8 cellular contexts compared by ENCODE assay signal in the genomic region with DNA sequence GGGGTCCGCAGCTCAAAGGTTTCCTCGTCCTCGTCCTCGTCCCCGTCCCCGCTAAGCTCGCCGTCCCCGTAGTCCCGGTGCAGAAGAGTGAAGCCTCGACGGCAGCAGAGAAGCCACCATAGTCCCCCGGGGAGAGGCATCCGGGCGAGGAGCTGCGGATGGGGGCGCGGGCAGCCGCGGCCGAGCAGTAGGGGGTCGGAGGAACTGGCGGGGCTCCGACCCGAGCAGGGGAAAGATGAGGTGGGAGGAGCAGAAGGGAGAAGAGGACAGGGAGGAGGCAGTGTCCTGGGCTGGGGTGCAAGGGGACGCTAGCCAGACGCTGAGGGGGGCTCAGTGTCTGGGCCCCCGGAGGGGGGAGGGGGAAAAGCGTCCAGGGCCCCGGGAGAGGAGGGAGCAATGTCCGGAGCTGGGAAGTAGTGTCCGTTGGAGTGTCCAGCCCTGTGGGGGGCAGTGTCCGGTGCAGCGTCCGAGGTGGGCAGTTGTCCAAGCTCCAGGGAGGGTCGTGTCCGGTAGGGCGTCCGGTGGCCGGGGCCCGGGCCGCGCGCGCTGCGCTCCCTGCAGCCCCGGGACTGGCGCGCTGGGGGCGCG. TPM values are rescaled to one million over a fixed set of nuclear protein-coding genes. Genes with fewer than 3 reads are reported as not detected.
DNase-seq lines count a peak whose midpoint lies in the region; ATAC-seq and TF ChIP-seq lines count a peak whose summit lies in the region.

A gene with protein sequence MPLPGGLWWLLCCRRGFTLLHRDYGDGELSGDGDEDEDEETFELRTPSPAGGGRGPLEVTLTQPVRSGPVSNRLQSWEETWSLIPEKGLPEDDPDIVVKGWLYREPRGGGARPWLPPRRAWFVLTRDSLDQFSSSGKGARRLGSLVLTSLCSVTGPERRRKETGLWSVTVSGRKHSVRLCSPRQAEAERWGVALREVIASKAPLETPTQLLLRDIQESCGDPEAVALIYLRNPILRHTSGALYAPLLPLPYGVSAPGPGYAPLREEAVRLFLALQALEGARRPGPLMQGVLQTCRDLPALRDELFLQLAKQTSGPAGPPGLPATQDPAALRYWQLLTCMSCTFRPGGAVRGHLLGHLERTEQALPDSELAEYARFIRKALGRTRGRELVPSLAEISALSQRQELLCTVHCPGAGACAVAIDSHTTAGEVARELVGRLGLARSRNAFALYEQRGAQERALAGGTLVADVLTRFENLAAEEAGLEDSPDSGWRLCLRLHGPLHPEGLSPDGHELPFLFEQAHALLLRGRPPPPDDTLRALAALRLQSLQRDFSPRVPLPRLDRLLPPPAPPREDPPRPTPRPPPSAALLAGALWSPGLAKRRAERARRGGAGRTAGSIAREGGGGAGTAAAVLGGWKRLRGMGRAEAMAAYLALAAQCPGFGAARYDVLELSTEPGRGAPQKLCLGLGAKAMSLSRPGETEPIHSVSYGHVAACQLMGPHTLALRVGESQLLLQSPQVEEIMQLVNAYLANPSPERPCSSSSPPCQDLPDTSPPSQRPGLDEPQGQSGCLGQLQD (minus strand): TSS at position 571 of the 588 bp plus-strand sequence. CDS start 431 bp downstream, at position 140.

- peak; percentile 93 for TF ChIP-seq POLR2A in prostate gland (IDR thresholded peaks at IDR 0.05)

- intact Hi-C loops in Calu3 (cut with micrococcal nuclease; ENCODE audit: unreplicated experiment) (loop anchor here (5.0 to 10.0 kb wide), 3 partner anchors 69 to 99 kb away; a partner anchor contains a TSS), Right ventricle myocardium inferior (cut with DNase I) (no loop called here), prostate gland (cut with DNase I) (loop anchor here (5.0 to 10.0 kb wide), 2 partner anchors 69 to 252 kb away; a partner anchor contains a TSS)

- peak within 1 kb of the TSS; percentile 98 for H3K27ac ChIP-seq in prostate gland

- H3K36me3 Mint-ChIP-seq in Calu3 (ENCODE audit: insufficient read depth, unreplicated experiment), result peaks cover 71% of the 10 kb centered on the region
- H3K36me3 Mint-ChIP-seq in activated CD4-positive, alpha-beta memory T cell treated with anti-CD3 and anti-CD28 coated beads, Interleukin-2, amount 10 ng/mL, durations not matched to agents 7 days and 5 days (ENCODE audit: low read depth), result no peaks in the 10 kb centered on the region

- no TSS peak for BruUV-seq in Calu3 (replicated peaks; lab: Mats Ljungman, UMichigan)

- H3K27me3 Mint-ChIP-seq in Calu3 (ENCODE audit: unreplicated experiment), result peaks cover 5% of the 10 kb centered on the region
- H3K27me3 Mint-ChIP-seq in activated CD4-positive, alpha-beta memory T cell treated with anti-CD3 and anti-CD28 coated beads, Interleukin-2, amount 10 ng/mL, durations not matched to agents 7 days and 5 days, result peaks cover 45% of the 10 kb centered on the region

- H3K4me1 Mint-ChIP-seq in Calu3 (ENCODE audit: low read depth, unreplicated experiment), result peaks cover 41% of the 10 kb centered on the region
- H3K4me1 Mint-ChIP-seq in activated CD4-positive, alpha-beta memory T cell treated with anti-CD3 and anti-CD28 coated beads, Interleukin-2, amount 10 ng/mL, durations not matched to agents 7 days and 5 days, result peaks cover 46% of the 10 kb centered on the region

- ATAC-seq in Right ventricle myocardium inferior, result peak; percentile 1

- CTCF ChIA-PET in Calu3 (lab: Charles Lee), result interaction anchor here (0.6 to 6.3 kb wide), 12 partner anchors 9 to 323 kb away, joined by 3 to 66 read pairs (median 4); a partner anchor contains a TSS
- CTCF ChIA-PET in activated CD4-positive, alpha-beta memory T cell treated with anti-CD3 and anti-CD28 coated beads, Interleukin-2, amount 10 ng/mL, durations not matched to agents 7 days and 5 days (lab: Charles Lee), result interaction anchor here (1.3 to 4.8 kb wide), 3 partner anchors 67 to 98 kb away, joined by 3 to 62 read pairs (median 14); a partner anchor contains a TSS

- H3K9me3 Mint-ChIP-seq in Calu3 (ENCODE audit: low read depth, unreplicated experiment), result no peaks in the 10 kb centered on the region
- no peaks in the 10 kb centered on the region for H3K9me3 Mint-ChIP-seq in activated CD4-positive, alpha-beta memory T cell treated with anti-CD3 and anti-CD28 coated beads, Interleukin-2, amount 10 ng/mL, durations not matched to agents 7 days and 5 days

- peak; percentile 45 for TF ChIP-seq CTCF in Calu3 (IDR thresholded peaks at IDR 0.05; ENCODE audit: unreplicated experiment)
- TF ChIP-seq CTCF in prostate gland (IDR thresholded peaks at IDR 0.05), result peak in 1 of 4 experiments; percentile 38

- no peak for DNase-seq in Calu3
- DNase-seq in Jurkat, Clone E6-1 (ENCODE audit: low read depth, low spot score), result no peak
- DNase-seq in activated CD4-positive, alpha-beta memory T cell treated with anti-CD3 and anti-CD28 coated beads, Interleukin-2, amount 10 ng/mL, durations not matched to agents 7 days and 5 days, result peak; percentile 31
- DNase-seq in Right ventricle myocardium inferior (ENCODE audit: missing footprints), result no peak
- DNase-seq in prostate gland (ENCODE audit: low spot score), result no peak
- DNase-seq in GM19240 (ENCODE audit: insufficient read length, low spot score), result no peak
- DNase-seq in NCI-H510A (lab: John Stamatoyannopoulos, UW), result no peak
- no peak for DNase-seq in activated CD4-positive, alpha-beta T cell treated with anti-CD3 and anti-CD28 coated beads, Interleukin-2, amount 50 U/mL, for 4 hours

- H3K9me3 ChIP-seq in prostate gland, result no peaks in the 10 kb centered on the region

- peak within 1 kb of the TSS; percentile 93 for H3K4me3 Mint-ChIP-seq in Calu3 (ENCODE audit: low read depth, unreplicated experiment)
- H3K4me3 Mint-ChIP-seq in activated CD4-positive, alpha-beta memory T cell treated with anti-CD3 and anti-CD28 coated beads, Interleukin-2, amount 10 ng/mL, durations not matched to agents 7 days and 5 days, result peak within 1 kb of the TSS; percentile 77

- no peaks in the 10 kb centered on the region for H3K36me3 ChIP-seq in prostate gland

- H3K4me3 ChIP-seq in Jurkat, Clone E6-1 (ENCODE audit: low read length), result peak within 1 kb of the TSS; percentile 65
- peak within 1 kb of the TSS; percentile 62 to 72 for H3K4me3 ChIP-seq in prostate gland

- H3K27ac Mint-ChIP-seq in Calu3 (ENCODE audit: unreplicated experiment), result peak within 1 kb of the TSS; percentile 94
- peak within 1 kb of the TSS; percentile 77 for H3K27ac Mint-ChIP-seq in activated CD4-positive, alpha-beta memory T cell treated with anti-CD3 and anti-CD28 coated beads, Interleukin-2, amount 10 ng/mL, durations not matched to agents 7 days and 5 days

- H3K4me1 ChIP-seq in prostate gland (replicated peaks), result peaks cover 9% of the 10 kb centered on the region

- under 1% methylated on average over 51 of the region's 51 CpGs for WGBS in prostate gland

- no peaks in the 10 kb centered on the region for H3K27me3 ChIP-seq in prostate gland (replicated peaks; ENCODE audit: insufficient read depth)

- POLR2A ChIA-PET in activated CD4-positive, alpha-beta memory T cell treated with anti-CD3 and anti-CD28 coated beads, Interleukin-2, amount 10 ng/mL, durations not matched to agents 7 days and 5 days (lab: Charles Lee), result interaction anchor here (0.6 to 4.8 kb wide), 7 partner anchors 8 to 322 kb away, joined by 3 to 36 read pairs (median 4); a partner anchor contains a TSS

RNA-seq across cellular contexts. Expression of the gene that starts here (rescaled TPM):
- total RNA-seq in Calu3 (2022) (35.2 and 45.0 TPM in 2 replicates), Right ventricle myocardium inferior (26.1 TPM), prostate gland (100 to 1,000 TPM in 1 of 2 donors, 10 to 100 TPM in 1; 87.4 to 102 TPM)
- polyA plus RNA-seq in Jurkat, Clone E6-1 (2012; ENCODE audit: insufficient read depth, insufficient read length), result 4.2 TPM
- total RNA-seq in activated CD4-positive, alpha-beta memory T cell treated with anti-CD3 and anti-CD28 coated beads, Interleukin-2, amount 10 ng/mL, durations not matched to agents 7 days and 5 days, result 1 to 10 TPM; 1.8 to 3.1 TPM
